Comparison of ENCODE assay signal across 22 cellular contexts in the genomic region with DNA sequence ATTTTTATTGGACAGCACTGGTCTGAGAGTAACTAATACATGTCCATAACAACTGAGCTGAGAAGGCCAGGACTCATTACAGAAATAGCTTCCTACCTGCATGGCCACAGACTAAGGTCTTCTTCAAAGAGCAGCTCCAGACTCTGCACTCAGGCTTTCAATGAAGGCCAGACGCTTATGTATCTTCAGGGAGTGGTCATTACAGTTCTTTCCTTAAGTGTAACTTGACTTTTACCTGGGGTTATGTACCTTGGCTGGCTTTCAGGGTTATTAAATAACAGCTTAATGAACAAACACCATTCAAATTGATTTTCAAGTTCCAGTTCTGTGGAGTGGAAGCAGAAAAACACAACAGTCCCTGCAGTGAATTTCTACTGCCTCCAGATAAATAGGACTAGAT. TPM values are rescaled to one million over a fixed set of nuclear protein-coding genes. Genes with fewer than 3 reads are reported as not detected.
"Had no signal": no experiment of that assay in that cellular context is flagged by ENCODE, and none has a peak within 500 bp of the region (broad histone marks: within the 10 kb centered on the region; RNA-seq: fewer than 3 reads in every experiment).

No MANE protein-coding gene starts in this region.

- ATAC-seq: activated CD8-positive, alpha-beta T cell treated with anti-CD3 and anti-CD28 coated beads for 36 hours; activated T-helper 17 cell treated with anti-CD3 and anti-CD28 coated beads, Interleukin-2, amount 50 U/mL, for 72 hours; body of pancreas; effector memory CD8-positive, alpha-beta T cell; left cardiac atrium; right cardiac atrium had no signal

- H3K36me3 ChIP-seq: prostate gland, suprapubic skin, transverse colon, vagina had no signal

- DNase-seq: activated CD4-positive, alpha-beta T cell treated with anti-CD3 and anti-CD28 coated beads, Interleukin-2, amount 10 ng/mL, durations not matched to agents 24 days and 14 days; activated CD8-positive, alpha-beta T cell treated with anti-CD3 and anti-CD28 coated beads for 36 hours; activated naive CD4-positive, alpha-beta T cell; activated naive CD8-positive, alpha-beta T cell treated with anti-CD3 and anti-CD28 coated beads, Interleukin-2, amount 10 ng/mL, durations not matched to agents 7 days and 5 days; activated T-cell treated with anti-CD3 and anti-CD28 coated beads, Interleukin-2, amount 50 U/mL, for 1 hour; body of pancreas; caudate nucleus; effector memory CD8-positive, alpha-beta T cell; foreskin melanocyte; glutamatergic neuron; hippocampal formation; left cardiac atrium; right cardiac atrium; stimulated activated CD4-positive, alpha-beta T cell treated with anti-CD3 and anti-CD28 coated beads, Interleukin-15, amount 100 ng/mL, for 24 hours; stimulated activated CD4-positive, alpha-beta T cell treated with anti-CD3 and anti-CD28 coated beads, Interleukin-2, amount 100 ng/mL, for 48 hours; transverse colon had no signal

- H3K27ac ChIP-seq: body of pancreas, prostate gland, suprapubic skin, transverse colon, vagina had no signal

- H3K4me3 ChIP-seq: body of pancreas, prostate gland, suprapubic skin, transverse colon, vagina had no signal

- H3K4me1 ChIP-seq: prostate gland, suprapubic skin, transverse colon, vagina had no signal

- H3K9me3 ChIP-seq: body of pancreas, prostate gland, suprapubic skin, transverse colon, vagina had no signal

- H3K27me3 ChIP-seq: body of pancreas, suprapubic skin, vagina had no signal

RNA-seq across cellular contexts. Expression of gene SLC22A15, which starts 23.8 kb away (rescaled TPM):
- total RNA-seq: dermis microvascular lymphatic vessel endothelial cell, lung microvascular endothelial cell had no signal
